In the genomic region with DNA sequence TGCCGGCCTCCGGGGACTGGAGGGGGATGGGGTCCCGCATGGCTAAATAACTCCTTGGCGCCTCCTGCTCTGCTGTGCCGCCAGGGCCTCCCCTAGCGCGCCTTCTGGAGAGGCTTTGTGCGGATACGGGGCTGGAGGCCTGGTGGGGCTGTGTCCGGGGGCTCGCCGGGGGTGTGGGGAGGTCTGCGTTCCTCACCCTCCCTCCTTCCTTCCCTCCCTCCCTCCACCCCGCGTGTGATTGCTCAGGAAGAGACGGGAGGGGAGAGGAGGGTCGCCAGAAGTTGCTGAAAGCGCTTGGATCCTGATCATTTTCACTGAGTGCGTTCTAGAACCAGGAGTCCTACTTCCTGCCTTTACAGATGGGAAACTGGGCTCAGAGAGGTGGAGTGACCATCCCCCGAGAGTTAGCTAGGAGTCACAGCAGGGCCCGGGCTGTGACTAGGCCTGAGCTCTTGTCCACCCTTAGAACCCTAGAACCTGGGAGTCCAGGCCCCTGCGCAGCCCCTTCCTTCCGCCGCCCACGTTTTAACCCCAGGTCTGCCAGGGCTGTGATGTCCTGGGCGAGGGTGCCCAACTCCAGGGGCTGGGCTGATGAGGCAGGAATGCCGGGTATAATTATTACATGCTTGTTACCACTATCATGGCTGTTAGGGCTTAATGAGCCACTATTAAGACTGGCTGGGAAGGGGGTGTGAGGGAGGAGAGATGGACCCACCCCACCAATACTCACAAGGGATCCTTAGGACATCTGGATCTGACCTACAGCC, we compare ENCODE assay signal across 1 cellular context.
A peak's percentile ranks its signal among the peaks of the same experiment; 100 is the strongest.
TF ChIP-seq lines count a peak whose summit lies in the region.

No MANE protein-coding gene starts in this region.

TF ChIP-seq in K562, 482 proteins besides CTCF, POLR2A, EP300 and RAD21 (continued from another document and continues in another):
- TF ChIP-seq MNT (conservative IDR thresholded peaks at IDR 0.05) (no peak; a peak in 1 of 4 replicates), IRF2 (CRISPR knock-in tag; IDR thresholded peaks at IDR 0.05) (no peak), KAT8 (IDR thresholded peaks at IDR 0.05; ENCODE audit: low read depth) (no peak), NR4A1 (CRISPR knock-in tag; IDR thresholded peaks at IDR 0.05) (peak; percentile 19), NR4A1 (tag; IDR thresholded peaks at IDR 0.05) (peak; percentile 50; the same call in 1 of the 2 replicates), ZNF778 (CRISPR knock-in tag; IDR thresholded peaks at IDR 0.05) (no peak), ZNF431 (CRISPR knock-in tag; IDR thresholded peaks at IDR 0.05) (no peak), MECOM (CRISPR knock-in tag; IDR thresholded peaks at IDR 0.05) (no peak), CC2D1A (IDR thresholded peaks at IDR 0.05) (no peak), SNRNP70 (optimal IDR thresholded peaks at IDR 0.05; ENCODE audit: low read depth, low read length) (no peak), ZC3H4 (CRISPR knock-in tag; IDR thresholded peaks at IDR 0.05; ENCODE audit: borderline replicate concordance) (peak; percentile 64; the same call in 1 of the 2 replicates), THRAP3 (IDR thresholded peaks at IDR 0.05; ENCODE audit: borderline replicate concordance) (no peak; the same call in 1 of the 2 replicates), NR2C2 (CRISPR knock-in tag; IDR thresholded peaks at IDR 0.05) (no peak), NR2C2 (tag; IDR thresholded peaks at IDR 0.05) (peak; percentile 79), GTF2F1 (IDR thresholded peaks at IDR 0.05; ENCODE audit: low read depth, low read length) (no peak), RAD51 (IDR thresholded peaks at IDR 0.05; ENCODE audit: borderline replicate concordance, low read depth) (no peak), ELF4 (CRISPR knock-in tag; IDR thresholded peaks at IDR 0.05) (no peak), KDM4B (IDR thresholded peaks at IDR 0.05; ENCODE audit: borderline replicate concordance in 2 of 2, low read depth in 1 of 2) (no peak), STAG1 (CRISPR knock-in tag; IDR thresholded peaks at IDR 0.05; ENCODE audit: borderline replicate concordance) (no peak), ZFP30 (CRISPR knock-in tag; IDR thresholded peaks at IDR 0.05; ENCODE audit: borderline replicate concordance) (no peak), ZMIZ1 (IDR thresholded peaks at IDR 0.05; ENCODE audit: low read depth in 2 of 2, low read length in 2 of 2) (no peak), ARID1B (IDR thresholded peaks at IDR 0.05) (0 out of 2 replicates have a peak, but pooled peaks have one; percentile 25), ADNP (tag; IDR thresholded peaks at IDR 0.05) (no peak), ZNF75A (CRISPR knock-in tag; IDR thresholded peaks at IDR 0.05) (no peak), TSC22D4 (tag; IDR thresholded peaks at IDR 0.05) (no peak), ZNF583 (CRISPR knock-in tag; IDR thresholded peaks at IDR 0.05) (no peak), KLF10 (CRISPR knock-in tag; IDR thresholded peaks at IDR 0.05) (no peak), KDM1A (IDR thresholded peaks at IDR 0.05) (peak in 1 of 2 experiments; percentile 42; a peak in 1 of 4 replicates), PRPF4 (IDR thresholded peaks at IDR 0.05; ENCODE audit: insufficient read depth, low read depth, low read length, poor library complexity, severe bottlenecking) (no peak), KDM5B (IDR thresholded peaks at IDR 0.05; ENCODE audit: insufficient replicate concordance, low read depth, low read length) (peak; percentile 78), GABPB1 (CRISPR knock-in tag; IDR thresholded peaks at IDR 0.05) (no peak), HOMEZ (CRISPR knock-in tag; IDR thresholded peaks at IDR 0.05) (no peak), SETDB1 (IDR thresholded peaks at IDR 0.05; ENCODE audit: low read length) (no peak), RBM25 (IDR thresholded peaks at IDR 0.05; ENCODE audit: low read depth, low read length, severe bottlenecking) (no peak), CEBPB (tag; IDR thresholded peaks at IDR 0.05) (no peak)
- TF ChIP-seq, protein P1, sequence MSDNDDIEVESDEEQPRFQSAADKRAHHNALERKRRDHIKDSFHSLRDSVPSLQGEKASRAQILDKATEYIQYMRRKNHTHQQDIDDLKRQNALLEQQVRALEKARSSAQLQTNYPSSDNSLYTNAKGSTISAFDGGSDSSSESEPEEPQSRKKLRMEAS (CRISPR knock-in tag; IDR thresholded peaks at IDR 0.05), result no peak
- TF ChIP-seq, protein P2, sequence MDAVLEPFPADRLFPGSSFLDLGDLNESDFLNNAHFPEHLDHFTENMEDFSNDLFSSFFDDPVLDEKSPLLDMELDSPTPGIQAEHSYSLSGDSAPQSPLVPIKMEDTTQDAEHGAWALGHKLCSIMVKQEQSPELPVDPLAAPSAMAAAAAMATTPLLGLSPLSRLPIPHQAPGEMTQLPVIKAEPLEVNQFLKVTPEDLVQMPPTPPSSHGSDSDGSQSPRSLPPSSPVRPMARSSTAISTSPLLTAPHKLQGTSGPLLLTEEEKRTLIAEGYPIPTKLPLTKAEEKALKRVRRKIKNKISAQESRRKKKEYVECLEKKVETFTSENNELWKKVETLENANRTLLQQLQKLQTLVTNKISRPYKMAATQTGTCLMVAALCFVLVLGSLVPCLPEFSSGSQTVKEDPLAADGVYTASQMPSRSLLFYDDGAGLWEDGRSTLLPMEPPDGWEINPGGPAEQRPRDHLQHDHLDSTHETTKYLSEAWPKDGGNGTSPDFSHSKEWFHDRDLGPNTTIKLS (IDR thresholded peaks at IDR 0.05; ENCODE audit: borderline replicate concordance, low read depth), result peak; percentile 96; the same call in 1 of the 2 replicates
- TF ChIP-seq, protein P3, sequence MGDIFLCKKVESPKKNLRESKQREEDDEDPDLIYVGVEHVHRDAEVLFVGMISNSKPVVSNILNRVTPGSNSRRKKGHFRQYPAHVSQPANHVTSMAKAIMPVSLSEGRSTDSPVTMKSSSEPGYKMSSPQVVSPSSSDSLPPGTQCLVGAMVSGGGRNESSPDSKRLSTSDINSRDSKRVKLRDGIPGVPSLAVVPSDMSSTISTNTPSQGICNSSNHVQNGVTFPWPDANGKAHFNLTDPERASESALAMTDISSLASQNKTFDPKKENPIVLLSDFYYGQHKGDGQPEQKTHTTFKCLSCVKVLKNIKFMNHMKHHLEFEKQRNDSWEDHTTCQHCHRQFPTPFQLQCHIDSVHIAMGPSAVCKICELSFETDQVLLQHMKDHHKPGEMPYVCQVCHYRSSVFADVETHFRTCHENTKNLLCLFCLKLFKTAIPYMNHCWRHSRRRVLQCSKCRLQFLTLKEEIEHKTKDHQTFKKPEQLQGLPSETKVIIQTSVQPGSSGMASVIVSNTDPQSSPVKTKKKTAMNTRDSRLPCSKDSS (IDR thresholded peaks at IDR 0.05; ENCODE audit: low read depth, partially characterized antibody), result no peak
- TF ChIP-seq, protein P4, sequence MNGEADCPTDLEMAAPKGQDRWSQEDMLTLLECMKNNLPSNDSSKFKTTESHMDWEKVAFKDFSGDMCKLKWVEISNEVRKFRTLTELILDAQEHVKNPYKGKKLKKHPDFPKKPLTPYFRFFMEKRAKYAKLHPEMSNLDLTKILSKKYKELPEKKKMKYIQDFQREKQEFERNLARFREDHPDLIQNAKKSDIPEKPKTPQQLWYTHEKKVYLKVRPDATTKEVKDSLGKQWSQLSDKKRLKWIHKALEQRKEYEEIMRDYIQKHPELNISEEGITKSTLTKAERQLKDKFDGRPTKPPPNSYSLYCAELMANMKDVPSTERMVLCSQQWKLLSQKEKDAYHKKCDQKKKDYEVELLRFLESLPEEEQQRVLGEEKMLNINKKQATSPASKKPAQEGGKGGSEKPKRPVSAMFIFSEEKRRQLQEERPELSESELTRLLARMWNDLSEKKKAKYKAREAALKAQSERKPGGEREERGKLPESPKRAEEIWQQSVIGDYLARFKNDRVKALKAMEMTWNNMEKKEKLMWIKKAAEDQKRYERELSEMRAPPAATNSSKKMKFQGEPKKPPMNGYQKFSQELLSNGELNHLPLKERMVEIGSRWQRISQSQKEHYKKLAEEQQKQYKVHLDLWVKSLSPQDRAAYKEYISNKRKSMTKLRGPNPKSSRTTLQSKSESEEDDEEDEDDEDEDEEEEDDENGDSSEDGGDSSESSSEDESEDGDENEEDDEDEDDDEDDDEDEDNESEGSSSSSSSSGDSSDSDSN (IDR thresholded peaks at IDR 0.05; ENCODE audit: borderline replicate concordance in 1 of 2, low read depth in 2 of 2, low read length in 2 of 2), result no peak
